Comparison of ENCODE assay signal across 1 cellular context in the genomic region with DNA sequence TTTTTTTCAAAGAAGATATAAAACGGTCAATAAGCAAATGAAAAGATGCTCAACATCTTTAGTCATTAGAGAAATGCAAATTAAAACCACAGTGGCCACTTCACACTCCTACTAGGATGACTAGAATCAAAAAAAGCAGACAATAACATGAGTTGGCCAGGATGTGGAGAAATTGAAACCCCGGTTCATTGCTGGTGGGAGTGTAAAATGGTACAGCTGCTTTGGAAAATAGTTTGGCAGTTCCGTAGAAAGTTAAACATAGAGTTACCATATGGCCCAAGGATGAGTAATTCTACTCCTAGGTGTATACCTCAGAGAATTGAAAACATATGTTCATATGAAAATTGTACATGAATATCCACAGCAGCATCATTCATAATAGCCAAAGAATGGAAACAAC.
TF ChIP-seq lines count a peak whose summit lies in the region.

No MANE protein-coding gene starts in this region.

TF ChIP-seq in SK-N-SH, 30 proteins besides CTCF, POLR2A, EP300 and RAD21 (continued from another document):
- TF ChIP-seq, protein P1, sequence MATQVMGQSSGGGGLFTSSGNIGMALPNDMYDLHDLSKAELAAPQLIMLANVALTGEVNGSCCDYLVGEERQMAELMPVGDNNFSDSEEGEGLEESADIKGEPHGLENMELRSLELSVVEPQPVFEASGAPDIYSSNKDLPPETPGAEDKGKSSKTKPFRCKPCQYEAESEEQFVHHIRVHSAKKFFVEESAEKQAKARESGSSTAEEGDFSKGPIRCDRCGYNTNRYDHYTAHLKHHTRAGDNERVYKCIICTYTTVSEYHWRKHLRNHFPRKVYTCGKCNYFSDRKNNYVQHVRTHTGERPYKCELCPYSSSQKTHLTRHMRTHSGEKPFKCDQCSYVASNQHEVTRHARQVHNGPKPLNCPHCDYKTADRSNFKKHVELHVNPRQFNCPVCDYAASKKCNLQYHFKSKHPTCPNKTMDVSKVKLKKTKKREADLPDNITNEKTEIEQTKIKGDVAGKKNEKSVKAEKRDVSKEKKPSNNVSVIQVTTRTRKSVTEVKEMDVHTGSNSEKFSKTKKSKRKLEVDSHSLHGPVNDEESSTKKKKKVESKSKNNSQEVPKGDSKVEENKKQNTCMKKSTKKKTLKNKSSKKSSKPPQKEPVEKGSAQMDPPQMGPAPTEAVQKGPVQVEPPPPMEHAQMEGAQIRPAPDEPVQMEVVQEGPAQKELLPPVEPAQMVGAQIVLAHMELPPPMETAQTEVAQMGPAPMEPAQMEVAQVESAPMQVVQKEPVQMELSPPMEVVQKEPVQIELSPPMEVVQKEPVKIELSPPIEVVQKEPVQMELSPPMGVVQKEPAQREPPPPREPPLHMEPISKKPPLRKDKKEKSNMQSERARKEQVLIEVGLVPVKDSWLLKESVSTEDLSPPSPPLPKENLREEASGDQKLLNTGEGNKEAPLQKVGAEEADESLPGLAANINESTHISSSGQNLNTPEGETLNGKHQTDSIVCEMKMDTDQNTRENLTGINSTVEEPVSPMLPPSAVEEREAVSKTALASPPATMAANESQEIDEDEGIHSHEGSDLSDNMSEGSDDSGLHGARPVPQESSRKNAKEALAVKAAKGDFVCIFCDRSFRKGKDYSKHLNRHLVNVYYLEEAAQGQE (IDR thresholded peaks at IDR 0.05; ENCODE audit: low read depth, low read length): no peak
- TF ChIP-seq JUND (IDR thresholded peaks at IDR 0.05): no peak
TF ChIP-seq in SK-N-SH: peak in this region for 0.
